Comparison of ENCODE assay signal across 8 cellular contexts in genomic region chr15:52678036-52678467, GRCh38. TPM values are rescaled to one million over a fixed set of nuclear protein-coding genes. Genes with fewer than 3 reads are reported as not detected.
DNase-seq lines count a peak whose midpoint lies in the region; ATAC-seq and FAIRE-seq lines count a peak whose summit lies in the region.

No MANE protein-coding gene starts in this region.

- H4K8ac ChIP-seq in neuronal stem cell (ENCODE audit: low read depth, low read length): no peak overlapping the region

- peak overlapping the region; percentile 91 to 94 for H3K4me3 ChIP-seq in neuronal stem cell (ENCODE audit: low read length in 2 of 2)

- no peak overlapping the region for H2BK15ac ChIP-seq in neuronal stem cell (ENCODE audit: low read length)

- H3K36me3 ChIP-seq in neuronal stem cell (replicated peaks in 1 of 2; ENCODE audit: control insufficient read depth in 2 of 2, insufficient read depth in 2 of 2, low read length in 2 of 2): peaks cover 0 to 14% of the 10 kb centered on the region in 2 donors

- H2BK120ac ChIP-seq in neuronal stem cell (ENCODE audit: low read depth, low read length): no peak overlapping the region

- in situ Hi-C loops in ACHN (cut with HindIII; ENCODE audit: low pct_ligation_motif_present, low pct_unique_long_range_greater_than_20kb, low sequenced_read_pairs): no loop called here

- peaks cover 0 to 25% (median 0%) of the 10 kb centered on the region in 3 experiments for H3K27me3 ChIP-seq in neuronal stem cell (ENCODE audit: control insufficient read depth in 3 of 3, insufficient read depth in 3 of 3, low read depth in 1 of 3, low read length in 3 of 3)

- no peak overlapping the region for H2BK5ac ChIP-seq in neuronal stem cell (ENCODE audit: low read length)

- H3K18ac ChIP-seq in neuronal stem cell (ENCODE audit: low read length): peak overlapping the region; percentile 96

- ATAC-seq in GM18502 (IDR thresholded peaks at IDR 0.05; ENCODE audit: poor library complexity, unreplicated experiment) (peak; percentile 30), HG03097 (IDR thresholded peaks at IDR 0.05; ENCODE audit: low FRiP score, unreplicated experiment) (peak; percentile 24)

- no peak overlapping the region for H3K4ac ChIP-seq in neuronal stem cell (ENCODE audit: low read length)

- H3K27ac ChIP-seq in neuronal stem cell (replicated peaks; ENCODE audit: low read length) (no peak overlapping the region), temporal lobe (ENCODE audit: low read depth, low read length) (peak overlapping the region; percentile 87)

- peak overlapping the region; percentile 91 for H3K4me2 ChIP-seq in neuronal stem cell (ENCODE audit: insufficient read depth, low read length, poor library complexity, severe bottlenecking)

- no peak for FAIRE-seq in frontal cortex (lab: Jason Lieb, UNC)

- H3K79me1 ChIP-seq in neuronal stem cell (ENCODE audit: low read depth, low read length): no peaks in the 10 kb centered on the region

- WGBS in neuronal stem cell (ENCODE audit: extremely low coverage in 2 of 2, insufficient read length in 2 of 2, insufficient replicate concordance in 1 of 2), 2 donors: no CpG with 5 or more reads among the region's 13 CpGs

- peak overlapping the region; percentile 98 for H3K9ac ChIP-seq in neuronal stem cell (ENCODE audit: low read depth, low read length, poor library complexity)

- H3K9me3 ChIP-seq in neuronal stem cell (replicated peaks in 1 of 2; ENCODE audit: control insufficient read depth in 2 of 2, insufficient read depth in 1 of 2, low read depth in 1 of 2, low read length in 2 of 2): no peaks in the 10 kb centered on the region

- no peak overlapping the region for H2BK12ac ChIP-seq in neuronal stem cell (ENCODE audit: low read length)

- no peak overlapping the region for H4K91ac ChIP-seq in neuronal stem cell (ENCODE audit: low read depth, low read length, poor library complexity)

- no peak overlapping the region for H3K14ac ChIP-seq in neuronal stem cell (ENCODE audit: low read length)

- peak overlapping the region; percentile 100 for H2AFZ ChIP-seq in neuronal stem cell (ENCODE audit: low read length)

- H3K4me1 ChIP-seq in neuronal stem cell (ENCODE audit: control insufficient read depth in 2 of 2, insufficient read depth in 1 of 2, low read depth in 1 of 2, low read length in 2 of 2): peaks cover 2 to 9% of the 10 kb centered on the region in 2 donors

- no peak overlapping the region for H2AK5ac ChIP-seq in neuronal stem cell (ENCODE audit: low read depth, low read length)

- DNase-seq in ACHN (peak; percentile 66), RKO (ENCODE audit: low spot score) (peak; percentile 87), frontal cortex (ENCODE audit: low spot score in 2 of 2) (peak; percentile 25 to 31), neuronal stem cell (ENCODE audit: low spot score) (peak; percentile 9)
- peak; percentile 18 for DNase-seq in activated gamma-delta T cell treated with anti-CD3 and anti-CD28 coated beads, Interleukin-2, amount 50 U/mL, for 16 hours (ENCODE audit: low read depth)

- H3K23ac ChIP-seq in neuronal stem cell (ENCODE audit: low read depth, low read length, poor library complexity): peak overlapping the region; percentile 52

RNA-seq across cellular contexts. Expression of gene ATOSA, which starts 1.1 kb away (rescaled TPM):
- 42.0 TPM for total RNA-seq in frontal cortex
- polyA plus RNA-seq in neuronal stem cell (2013, experiment 1 of 2): 11.2 TPM
- 11.9 TPM for polyA plus RNA-seq in neuronal stem cell (2013, experiment 2 of 2)
- 52.6 TPM for total RNA-seq in temporal lobe

Comparison
In these comparisons a context has a peak if more than half of its experiments do, and no peak if none do; other contexts are left out.
1. DNase-seq: peak in every context shown above with its lines; median percentile 87 in RKO; 66 in ACHN; 28 in frontal cortex; 18 in activated gamma-delta T cell treated with anti-CD3 and anti-CD28 coated beads, Interleukin-2, amount 50 U/mL, for 16 hours; 9 in neuronal stem cell.